Comparison of ENCODE assay signal across 1 cellular context in the genomic region with DNA sequence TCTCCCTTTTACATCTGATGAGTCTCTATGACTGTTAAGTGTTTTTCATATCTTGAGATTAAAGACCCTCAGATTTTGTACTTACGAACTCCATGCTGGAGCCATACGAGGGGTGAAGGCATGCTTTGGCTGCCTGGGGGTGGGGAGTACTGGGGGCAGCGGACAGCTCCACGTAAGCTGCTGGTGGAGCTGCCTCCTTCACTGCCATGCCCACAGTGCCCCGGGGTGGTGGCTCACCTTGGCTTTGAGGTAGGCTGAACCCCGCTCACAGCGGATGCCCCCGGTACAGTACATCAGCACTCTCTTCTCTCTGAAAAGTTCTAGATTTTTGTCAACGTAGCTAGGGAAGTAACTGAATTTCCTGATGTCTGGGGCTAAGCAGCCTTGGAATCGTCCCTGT.
TF ChIP-seq lines count a peak whose summit lies in the region.

No MANE protein-coding gene starts in this region.

TF ChIP-seq in GM23338, 12 proteins besides CTCF, POLR2A, EP300 and RAD21:
- TF ChIP-seq, protein P1, sequence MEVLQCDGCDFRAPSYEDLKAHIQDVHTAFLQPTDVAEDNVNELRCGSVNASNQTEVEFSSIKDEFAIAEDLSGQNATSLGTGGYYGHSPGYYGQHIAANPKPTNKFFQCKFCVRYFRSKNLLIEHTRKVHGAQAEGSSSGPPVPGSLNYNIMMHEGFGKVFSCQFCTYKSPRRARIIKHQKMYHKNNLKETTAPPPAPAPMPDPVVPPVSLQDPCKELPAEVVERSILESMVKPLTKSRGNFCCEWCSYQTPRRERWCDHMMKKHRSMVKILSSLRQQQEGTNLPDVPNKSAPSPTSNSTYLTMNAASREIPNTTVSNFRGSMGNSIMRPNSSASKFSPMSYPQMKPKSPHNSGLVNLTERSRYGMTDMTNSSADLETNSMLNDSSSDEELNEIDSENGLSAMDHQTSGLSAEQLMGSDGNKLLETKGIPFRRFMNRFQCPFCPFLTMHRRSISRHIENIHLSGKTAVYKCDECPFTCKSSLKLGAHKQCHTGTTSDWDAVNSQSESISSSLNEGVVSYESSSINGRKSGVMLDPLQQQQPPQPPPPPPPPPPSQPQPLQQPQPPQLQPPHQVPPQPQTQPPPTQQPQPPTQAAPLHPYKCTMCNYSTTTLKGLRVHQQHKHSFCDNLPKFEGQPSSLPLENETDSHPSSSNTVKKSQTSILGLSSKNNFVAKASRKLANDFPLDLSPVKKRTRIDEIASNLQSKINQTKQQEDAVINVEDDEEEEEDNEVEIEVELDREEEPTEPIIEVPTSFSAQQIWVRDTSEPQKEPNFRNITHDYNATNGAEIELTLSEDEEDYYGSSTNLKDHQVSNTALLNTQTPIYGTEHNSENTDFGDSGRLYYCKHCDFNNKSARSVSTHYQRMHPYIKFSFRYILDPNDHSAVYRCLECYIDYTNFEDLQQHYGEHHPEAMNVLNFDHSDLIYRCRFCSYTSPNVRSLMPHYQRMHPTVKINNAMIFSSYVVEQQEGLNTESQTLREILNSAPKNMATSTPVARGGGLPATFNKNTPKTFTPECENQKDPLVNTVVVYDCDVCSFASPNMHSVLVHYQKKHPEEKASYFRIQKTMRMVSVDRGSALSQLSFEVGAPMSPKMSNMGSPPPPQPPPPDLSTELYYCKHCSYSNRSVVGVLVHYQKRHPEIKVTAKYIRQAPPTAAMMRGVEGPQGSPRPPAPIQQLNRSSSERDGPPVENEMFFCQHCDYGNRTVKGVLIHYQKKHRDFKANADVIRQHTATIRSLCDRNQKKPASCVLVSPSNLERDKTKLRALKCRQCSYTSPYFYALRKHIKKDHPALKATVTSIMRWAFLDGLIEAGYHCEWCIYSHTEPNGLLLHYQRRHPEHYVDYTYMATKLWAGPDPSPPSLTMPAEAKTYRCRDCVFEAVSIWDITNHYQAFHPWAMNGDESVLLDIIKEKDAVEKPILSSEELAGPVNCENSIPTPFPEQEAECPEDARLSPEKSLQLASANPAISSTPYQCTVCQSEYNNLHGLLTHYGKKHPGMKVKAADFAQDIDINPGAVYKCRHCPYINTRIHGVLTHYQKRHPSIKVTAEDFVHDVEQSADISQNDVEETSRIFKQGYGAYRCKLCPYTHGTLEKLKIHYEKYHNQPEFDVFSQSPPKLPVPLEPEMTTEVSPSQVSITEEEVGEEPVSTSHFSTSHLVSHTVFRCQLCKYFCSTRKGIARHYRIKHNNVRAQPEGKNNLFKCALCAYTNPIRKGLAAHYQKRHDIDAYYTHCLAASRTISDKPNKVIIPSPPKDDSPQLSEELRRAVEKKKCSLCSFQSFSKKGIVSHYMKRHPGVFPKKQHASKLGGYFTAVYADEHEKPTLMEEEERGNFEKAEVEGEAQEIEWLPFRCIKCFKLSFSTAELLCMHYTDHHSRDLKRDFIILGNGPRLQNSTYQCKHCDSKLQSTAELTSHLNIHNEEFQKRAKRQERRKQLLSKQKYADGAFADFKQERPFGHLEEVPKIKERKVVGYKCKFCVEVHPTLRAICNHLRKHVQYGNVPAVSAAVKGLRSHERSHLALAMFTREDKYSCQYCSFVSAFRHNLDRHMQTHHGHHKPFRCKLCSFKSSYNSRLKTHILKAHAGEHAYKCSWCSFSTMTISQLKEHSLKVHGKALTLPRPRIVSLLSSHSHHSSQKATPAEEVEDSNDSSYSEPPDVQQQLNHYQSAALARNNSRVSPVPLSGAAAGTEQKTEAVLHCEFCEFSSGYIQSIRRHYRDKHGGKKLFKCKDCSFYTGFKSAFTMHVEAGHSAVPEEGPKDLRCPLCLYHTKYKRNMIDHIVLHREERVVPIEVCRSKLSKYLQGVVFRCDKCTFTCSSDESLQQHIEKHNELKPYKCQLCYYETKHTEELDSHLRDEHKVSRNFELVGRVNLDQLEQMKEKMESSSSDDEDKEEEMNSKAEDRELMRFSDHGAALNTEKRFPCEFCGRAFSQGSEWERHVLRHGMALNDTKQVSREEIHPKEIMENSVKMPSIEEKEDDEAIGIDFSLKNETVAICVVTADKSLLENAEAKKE (CRISPR knock-in tag; IDR thresholded peaks at IDR 0.05) = no peak
- no peak for TF ChIP-seq ZNF114 (CRISPR knock-in tag; IDR thresholded peaks at IDR 0.05)
- TF ChIP-seq, protein P2, sequence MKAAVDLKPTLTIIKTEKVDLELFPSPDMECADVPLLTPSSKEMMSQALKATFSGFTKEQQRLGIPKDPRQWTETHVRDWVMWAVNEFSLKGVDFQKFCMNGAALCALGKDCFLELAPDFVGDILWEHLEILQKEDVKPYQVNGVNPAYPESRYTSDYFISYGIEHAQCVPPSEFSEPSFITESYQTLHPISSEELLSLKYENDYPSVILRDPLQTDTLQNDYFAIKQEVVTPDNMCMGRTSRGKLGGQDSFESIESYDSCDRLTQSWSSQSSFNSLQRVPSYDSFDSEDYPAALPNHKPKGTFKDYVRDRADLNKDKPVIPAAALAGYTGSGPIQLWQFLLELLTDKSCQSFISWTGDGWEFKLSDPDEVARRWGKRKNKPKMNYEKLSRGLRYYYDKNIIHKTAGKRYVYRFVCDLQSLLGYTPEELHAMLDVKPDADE (IDR thresholded peaks at IDR 0.05) = no peak
